26 cellular contexts compared by ENCODE assay signal in the genomic region with DNA sequence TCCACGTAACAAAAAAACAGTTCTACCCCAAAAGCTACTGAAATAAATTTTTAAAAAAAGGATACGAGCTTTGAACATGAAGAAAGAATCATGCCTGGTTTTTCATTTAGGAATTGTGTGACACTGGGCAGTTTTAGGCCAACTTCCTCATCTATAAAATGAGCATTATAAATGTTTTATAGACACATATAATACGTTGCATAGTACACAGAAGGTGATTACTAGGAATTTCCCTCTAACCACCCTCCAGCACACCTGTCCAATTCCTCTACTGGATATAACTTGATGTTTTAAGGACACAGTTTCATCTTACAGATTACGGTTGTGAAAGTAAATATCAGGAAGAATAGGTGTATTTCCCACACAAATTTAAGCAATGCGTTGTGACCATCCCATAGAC.
"Had no signal": no experiment of that assay in that cellular context is flagged by ENCODE, and none has a peak within 500 bp of the region (broad histone marks: within the 10 kb centered on the region; RNA-seq: fewer than 3 reads in every experiment).

No MANE protein-coding gene starts in this region.

- H3K27ac ChIP-seq: coronary artery, dorsolateral prefrontal cortex, epithelial cell of prostate, esophagus squamous epithelium, gastrocnemius medialis, heart left ventricle, hepatocyte, left lung, lower lobe of right lung had no signal

- H3K27me3 ChIP-seq: esophagus squamous epithelium, gastrocnemius medialis, heart left ventricle, hepatocyte, left lung had no signal

- H3K9me3 ChIP-seq: esophagus squamous epithelium, gastrocnemius medialis, heart left ventricle, left lung, lower lobe of right lung had no signal

- DNase-seq: dermis blood vessel endothelial cell; dorsolateral prefrontal cortex; effector CD4-positive, alpha-beta T cell; effector memory CD4-positive, alpha-beta T cell; erythroblast; esophagus squamous epithelium; foreskin fibroblast; foreskin melanocyte; gastrocnemius medialis; glutamatergic neuron; heart left ventricle; hypothalamus; immature natural killer cell; islet precursor cell; kidney; kidney glomerular epithelial cell; left lung; left ventricle myocardium superior; lower lobe of right lung; mesenchymal stem cell; midbrain had no signal

- H3K36me3 ChIP-seq: esophagus squamous epithelium, gastrocnemius medialis, heart left ventricle, left lung, lower lobe of right lung had no signal

- H3K4me1 Mint-ChIP-seq: immature natural killer cell had no signal

- H3K4me3 Mint-ChIP-seq: immature natural killer cell had no signal

- H3K4me3 ChIP-seq: coronary artery, dorsolateral prefrontal cortex, esophagus squamous epithelium, gastrocnemius medialis, heart left ventricle, hepatocyte, left lung, lower lobe of right lung had no signal

- H3K36me3 Mint-ChIP-seq: immature natural killer cell had no signal

- ATAC-seq: esophagus mucosa, gastrocnemius medialis, heart left ventricle, left lung, left ventricle myocardium superior, lower lobe of right lung had no signal

- FAIRE-seq: endometrium, kidney had no signal

- H3K4me1 ChIP-seq: esophagus squamous epithelium, gastrocnemius medialis, heart left ventricle, left lung, lower lobe of right lung had no signal

- H3K27ac Mint-ChIP-seq: immature natural killer cell had no signal
